ENCODE assay signal across 8 cellular contexts in the genomic region with DNA sequence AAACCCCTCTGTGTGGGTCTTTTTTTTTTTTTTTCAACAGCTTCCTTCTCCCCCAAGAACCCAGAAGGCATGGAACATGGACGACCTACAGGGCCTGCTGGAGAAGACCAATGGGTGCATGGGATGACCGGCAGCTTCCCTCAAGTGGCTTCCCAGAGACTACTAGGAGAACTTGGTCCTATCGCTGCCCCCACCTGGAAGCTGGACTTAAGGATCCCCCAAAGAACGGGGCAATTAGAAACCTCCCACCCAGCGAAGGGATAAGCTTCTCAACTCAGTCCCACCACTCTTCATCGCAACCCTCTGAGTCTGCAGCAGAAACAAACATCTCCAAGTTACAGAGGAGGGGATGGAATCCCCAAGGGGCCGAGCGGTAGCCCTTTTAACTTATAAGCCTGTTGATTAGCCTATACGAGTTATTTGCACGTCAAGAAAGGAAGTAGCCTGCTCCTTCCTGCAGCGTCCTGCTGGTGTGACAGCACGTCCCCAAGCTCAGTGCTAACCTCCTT. TPM values are rescaled to one million over a fixed set of nuclear protein-coding genes. Genes with fewer than 3 reads are reported as not detected.
DNase-seq lines count a peak whose midpoint lies in the region; ATAC-seq lines count a peak whose summit lies in the region.

No MANE protein-coding gene starts in this region.

- no peaks in the 10 kb centered on the region for H3K9me3 Mint-ChIP-seq in T-helper 2 cell treated with Interferon-gamma antibody and Interleukin-4, amounts not matched to agents 5 μg/mL and 100 μg/mL, for 36 hours
- no peaks in the 10 kb centered on the region for H3K9me3 Mint-ChIP-seq in activated CD4-positive, alpha-beta memory T cell treated with anti-CD3 and anti-CD28 coated beads for 36 hours

- H3K27me3 ChIP-seq in iPS-18a (ENCODE audit: control insufficient read depth, insufficient read depth, low read length), result no peaks in the 10 kb centered on the region
- H3K27me3 ChIP-seq in stomach smooth muscle (ENCODE audit: control insufficient read depth in 1 of 2, insufficient read depth in 2 of 2, low read length in 2 of 2), result no peaks in the 10 kb centered on the region

- H3K27ac Mint-ChIP-seq in T-helper 2 cell treated with Interferon-gamma antibody and Interleukin-4, amounts not matched to agents 5 μg/mL and 100 μg/mL, for 36 hours, result peak overlapping the region; percentile 97
- peak overlapping the region; percentile 93 for H3K27ac Mint-ChIP-seq in activated CD4-positive, alpha-beta memory T cell treated with anti-CD3 and anti-CD28 coated beads for 36 hours

- H3K9ac ChIP-seq in iPS-18a (ENCODE audit: low read length) (peak overlapping the region; percentile 62), stomach smooth muscle (ENCODE audit: low read length in 2 of 2) (peak overlapping the region; percentile 73 to 75)

- no peak for DNase-seq in T-helper 2 cell treated with Interferon-gamma antibody and Interleukin-4, amounts not matched to agents 5 μg/mL and 100 μg/mL, for 36 hours (ENCODE audit: low spot score)
- DNase-seq in T-helper 2 cell, result no peak
- DNase-seq in activated CD4-positive, alpha-beta memory T cell treated with anti-CD3 and anti-CD28 coated beads for 36 hours, result no peak
- DNase-seq in middle frontal gyrus (ENCODE audit: extremely low spot score, low spot score), result no peak
- no peak for DNase-seq in NCI-H1092 treated with DMSO at 0.1 percent for 48 hours (lab: John Stamatoyannopoulos, UW)

- H3K9me3 ChIP-seq in iPS-18a (ENCODE audit: control insufficient read depth, low read depth, low read length) (no peaks in the 10 kb centered on the region), stomach smooth muscle (ENCODE audit: control insufficient read depth in 2 of 2, low read length in 2 of 2) (no peaks in the 10 kb centered on the region)

- H3K4me1 ChIP-seq in iPS-18a (ENCODE audit: control insufficient read depth, low read depth, low read length) (peaks cover 10% of the 10 kb centered on the region), stomach smooth muscle (ENCODE audit: control insufficient read depth, insufficient read depth, low read length) (peaks cover 32% of the 10 kb centered on the region)

- peaks cover 29% of the 10 kb centered on the region for H3K36me3 Mint-ChIP-seq in T-helper 2 cell treated with Interferon-gamma antibody and Interleukin-4, amounts not matched to agents 5 μg/mL and 100 μg/mL, for 36 hours (ENCODE audit: low read depth)
- peaks cover 19% of the 10 kb centered on the region for H3K36me3 Mint-ChIP-seq in activated CD4-positive, alpha-beta memory T cell treated with anti-CD3 and anti-CD28 coated beads for 36 hours

- H3K4me3 Mint-ChIP-seq in T-helper 2 cell treated with Interferon-gamma antibody and Interleukin-4, amounts not matched to agents 5 μg/mL and 100 μg/mL, for 36 hours, result peak overlapping the region; percentile 94
- peak overlapping the region; percentile 79 for H3K4me3 Mint-ChIP-seq in activated CD4-positive, alpha-beta memory T cell treated with anti-CD3 and anti-CD28 coated beads for 36 hours

- H3K4me3 ChIP-seq in iPS-18a (ENCODE audit: low read length) (peak overlapping the region; percentile 79), stomach smooth muscle (ENCODE audit: low read length in 2 of 2) (peak overlapping the region; percentile 85 to 88)

- H3K27ac ChIP-seq in iPS-18a (ENCODE audit: low read length) (no peak overlapping the region), stomach smooth muscle (ENCODE audit: low read length) (peak overlapping the region; percentile 73)

- CTCF ChIA-PET in activated CD4-positive, alpha-beta memory T cell treated with anti-CD3 and anti-CD28 coated beads for 36 hours (lab: Charles Lee), result interaction anchor here (1.2 to 8.1 kb wide), 7 partner anchors 12 to 72 kb away, joined by 4 to 114 read pairs (median 8); a partner anchor contains a TSS

- POLR2A ChIA-PET in activated CD4-positive, alpha-beta memory T cell treated with anti-CD3 and anti-CD28 coated beads for 36 hours (lab: Charles Lee), result interaction anchor here (0.6 to 6.4 kb wide), 13 partner anchors 8 to 81 kb away, joined by 3 to 191 read pairs (median 6); a partner anchor contains a TSS

- H3K36me3 ChIP-seq in iPS-18a (ENCODE audit: control insufficient read depth, low read depth, low read length), result peaks cover 14% of the 10 kb centered on the region
- peaks cover 6 to 19% of the 10 kb centered on the region in 2 donors for H3K36me3 ChIP-seq in stomach smooth muscle (ENCODE audit: control insufficient read depth in 2 of 2, insufficient read depth in 2 of 2, low read length in 2 of 2)

- intact Hi-C loops in activated CD4-positive, alpha-beta memory T cell treated with anti-CD3 and anti-CD28 coated beads for 36 hours (cut with micrococcal nuclease), result loop anchor here (5.0 kb wide), 2 partner anchors 85 to 795 kb away; no protein-coding TSS in a partner anchor

- H3K4me1 Mint-ChIP-seq in T-helper 2 cell treated with Interferon-gamma antibody and Interleukin-4, amounts not matched to agents 5 μg/mL and 100 μg/mL, for 36 hours (ENCODE audit: low read depth), result peaks cover 23% of the 10 kb centered on the region
- H3K4me1 Mint-ChIP-seq in activated CD4-positive, alpha-beta memory T cell treated with anti-CD3 and anti-CD28 coated beads for 36 hours (ENCODE audit: low read depth), result peaks cover 27% of the 10 kb centered on the region

- no peak for ATAC-seq in HG02642 (IDR thresholded peaks at IDR 0.05; ENCODE audit: poor library complexity, unreplicated experiment)

- H3K27me3 Mint-ChIP-seq in T-helper 2 cell treated with Interferon-gamma antibody and Interleukin-4, amounts not matched to agents 5 μg/mL and 100 μg/mL, for 36 hours (ENCODE audit: low read depth), result no peaks in the 10 kb centered on the region
- H3K27me3 Mint-ChIP-seq in activated CD4-positive, alpha-beta memory T cell treated with anti-CD3 and anti-CD28 coated beads for 36 hours, result no peaks in the 10 kb centered on the region

RNA-seq across cellular contexts. Expression of a gene that starts 1.4 kb away (rescaled TPM):
- 100 to 1,000 TPM; 113 to 114 TPM for total RNA-seq in activated CD4-positive, alpha-beta memory T cell treated with anti-CD3 and anti-CD28 coated beads for 36 hours

RNA-seq across cellular contexts. Expression of a gene that starts 7.1 kb away (rescaled TPM):
- 1 to 10 TPM; 4.5 to 4.8 TPM for total RNA-seq in activated CD4-positive, alpha-beta memory T cell treated with anti-CD3 and anti-CD28 coated beads for 36 hours

RNA-seq across cellular contexts. Expression of a gene that starts 16.6 kb away (rescaled TPM):
- 100 to 1,000 TPM; 215 to 217 TPM for total RNA-seq in activated CD4-positive, alpha-beta memory T cell treated with anti-CD3 and anti-CD28 coated beads for 36 hours

RNA-seq across cellular contexts. Expression of a gene that starts 50.9 kb away (rescaled TPM):
- 100 to 1,000 TPM; 160 to 166 TPM for total RNA-seq in activated CD4-positive, alpha-beta memory T cell treated with anti-CD3 and anti-CD28 coated beads for 36 hours
